9 cellular contexts compared by ENCODE assay signal in genomic region chr9:36928670-36929349, GRCh38.
DNase-seq lines count a peak whose midpoint lies in the region; ATAC-seq and TF ChIP-seq lines count a peak whose summit lies in the region.
"Had no signal": no experiment of that assay in that cellular context is flagged by ENCODE, and none has a peak within 500 bp of the region (broad histone marks: within the 10 kb centered on the region; RNA-seq: fewer than 3 reads in every experiment).

No MANE protein-coding gene starts in this region.

- H3K4me3 ChIP-seq in Karpas-422 (ENCODE audit: low read length): no peak overlapping the region
- H3K4me3 ChIP-seq: suprapubic skin had no signal

- POLR2A ChIA-PET in WTC11 (lab: Charles Lee): no interaction called here

- ATAC-seq in GM19463 (IDR thresholded peaks at IDR 0.05; ENCODE audit: unreplicated experiment): peak; percentile 72
- no peak for ATAC-seq in GM18519 (IDR thresholded peaks at IDR 0.05; ENCODE audit: low FRiP score, unreplicated experiment)
- no peak for ATAC-seq in WTC11

- no peak overlapping the region for H3K4me2 ChIP-seq in Karpas-422 (ENCODE audit: low read depth, low read length, poor library complexity, severe bottlenecking)

- no peaks in the 10 kb centered on the region for H3K9me2 ChIP-seq in Karpas-422 (replicated peaks; ENCODE audit: insufficient read depth, low read length)

- DNase-seq in AG20443 (ENCODE audit: low spot score) (peak; percentile 59), Karpas-422 (no peak), ecto neural progenitor cell (ENCODE audit: low spot score) (peak; percentile 4), DMS53 (lab: John Stamatoyannopoulos, UW) (no peak), NCI-H446 treated with DMSO at 0.1 percent for 48 hours (lab: John Stamatoyannopoulos, UW) (no peak), WTC11 (ENCODE audit: low spot score) (no peak)

- no peaks in the 10 kb centered on the region for H3K9me3 ChIP-seq in Karpas-422 (ENCODE audit: low read length)
- H3K9me3 ChIP-seq: suprapubic skin had no signal

- H3K79me2 ChIP-seq in Karpas-422 (ENCODE audit: low read length): peaks cover 83% of the 10 kb centered on the region

- no peak overlapping the region for H3K4me3 Mint-ChIP-seq in WTC11

- 0 out of 2 replicates have a peak, but pooled peaks cover 4% of the 10 kb centered on the region for H3K4me1 Mint-ChIP-seq in WTC11

- H3K27ac Mint-ChIP-seq in WTC11: no peak overlapping the region

- CTCF ChIA-PET in WTC11 (lab: Charles Lee): no interaction called here

- H3K36me3 ChIP-seq in Karpas-422 (ENCODE audit: insufficient read depth, low read length): peaks cover 56% of the 10 kb centered on the region
- H3K36me3 ChIP-seq: suprapubic skin had no signal

- TF ChIP-seq CTCF in WTC11 (IDR thresholded peaks at IDR 0.05): no peak

- H3K4me1 ChIP-seq in Karpas-422 (ENCODE audit: low read length): peaks cover 20% of the 10 kb centered on the region
- H3K4me1 ChIP-seq: suprapubic skin had no signal

- H4K20me1 ChIP-seq in Karpas-422 (ENCODE audit: insufficient read depth, low read depth, low read length): peaks cover 8% of the 10 kb centered on the region; the same call in 1 of the 2 replicates

- H3K27ac ChIP-seq in Karpas-422 (ENCODE audit: low read length): peak overlapping the region; percentile 12; the same call in 1 of the 2 replicates
- H3K27ac ChIP-seq: suprapubic skin had no signal

- H3K9ac ChIP-seq in Karpas-422 (ENCODE audit: low read length): no peak overlapping the region

- no peak overlapping the region for H2AFZ ChIP-seq in Karpas-422 (ENCODE audit: low read length)

- H3K9me3 Mint-ChIP-seq in WTC11: peaks cover 8% of the 10 kb centered on the region

- H3K36me3 Mint-ChIP-seq in WTC11: peaks cover 4% of the 10 kb centered on the region; the same call in 1 of the 2 replicates

- H3K27me3 Mint-ChIP-seq in WTC11 (ENCODE audit: low read depth): no peaks in the 10 kb centered on the region

- H3K27me3 ChIP-seq in Karpas-422 (ENCODE audit: low read length): no peaks in the 10 kb centered on the region
- H3K27me3 ChIP-seq: suprapubic skin had no signal

TF ChIP-seq in WTC11, 78 proteins besides CTCF, POLR2A, EP300 and RAD21:
- TF ChIP-seq FOXK1 (CRISPR knock-in tag; IDR thresholded peaks at IDR 0.05): no peak
- no peak for TF ChIP-seq CBFB (CRISPR knock-in tag; IDR thresholded peaks at IDR 0.05; ENCODE audit: low read depth)
- TF ChIP-seq, protein P1, sequence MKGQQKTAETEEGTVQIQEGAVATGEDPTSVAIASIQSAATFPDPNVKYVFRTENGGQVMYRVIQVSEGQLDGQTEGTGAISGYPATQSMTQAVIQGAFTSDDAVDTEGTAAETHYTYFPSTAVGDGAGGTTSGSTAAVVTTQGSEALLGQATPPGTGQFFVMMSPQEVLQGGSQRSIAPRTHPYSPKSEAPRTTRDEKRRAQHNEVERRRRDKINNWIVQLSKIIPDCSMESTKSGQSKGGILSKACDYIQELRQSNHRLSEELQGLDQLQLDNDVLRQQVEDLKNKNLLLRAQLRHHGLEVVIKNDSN (CRISPR knock-in tag; IDR thresholded peaks at IDR 0.05): no peak
- TF ChIP-seq, protein P2, sequence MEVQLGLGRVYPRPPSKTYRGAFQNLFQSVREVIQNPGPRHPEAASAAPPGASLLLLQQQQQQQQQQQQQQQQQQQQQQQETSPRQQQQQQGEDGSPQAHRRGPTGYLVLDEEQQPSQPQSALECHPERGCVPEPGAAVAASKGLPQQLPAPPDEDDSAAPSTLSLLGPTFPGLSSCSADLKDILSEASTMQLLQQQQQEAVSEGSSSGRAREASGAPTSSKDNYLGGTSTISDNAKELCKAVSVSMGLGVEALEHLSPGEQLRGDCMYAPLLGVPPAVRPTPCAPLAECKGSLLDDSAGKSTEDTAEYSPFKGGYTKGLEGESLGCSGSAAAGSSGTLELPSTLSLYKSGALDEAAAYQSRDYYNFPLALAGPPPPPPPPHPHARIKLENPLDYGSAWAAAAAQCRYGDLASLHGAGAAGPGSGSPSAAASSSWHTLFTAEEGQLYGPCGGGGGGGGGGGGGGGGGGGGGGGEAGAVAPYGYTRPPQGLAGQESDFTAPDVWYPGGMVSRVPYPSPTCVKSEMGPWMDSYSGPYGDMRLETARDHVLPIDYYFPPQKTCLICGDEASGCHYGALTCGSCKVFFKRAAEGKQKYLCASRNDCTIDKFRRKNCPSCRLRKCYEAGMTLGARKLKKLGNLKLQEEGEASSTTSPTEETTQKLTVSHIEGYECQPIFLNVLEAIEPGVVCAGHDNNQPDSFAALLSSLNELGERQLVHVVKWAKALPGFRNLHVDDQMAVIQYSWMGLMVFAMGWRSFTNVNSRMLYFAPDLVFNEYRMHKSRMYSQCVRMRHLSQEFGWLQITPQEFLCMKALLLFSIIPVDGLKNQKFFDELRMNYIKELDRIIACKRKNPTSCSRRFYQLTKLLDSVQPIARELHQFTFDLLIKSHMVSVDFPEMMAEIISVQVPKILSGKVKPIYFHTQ (CRISPR knock-in tag; IDR thresholded peaks at IDR 0.05): no peak
- no peak for TF ChIP-seq E2F5 (CRISPR knock-in tag; IDR thresholded peaks at IDR 0.05)
- TF ChIP-seq, protein P3, sequence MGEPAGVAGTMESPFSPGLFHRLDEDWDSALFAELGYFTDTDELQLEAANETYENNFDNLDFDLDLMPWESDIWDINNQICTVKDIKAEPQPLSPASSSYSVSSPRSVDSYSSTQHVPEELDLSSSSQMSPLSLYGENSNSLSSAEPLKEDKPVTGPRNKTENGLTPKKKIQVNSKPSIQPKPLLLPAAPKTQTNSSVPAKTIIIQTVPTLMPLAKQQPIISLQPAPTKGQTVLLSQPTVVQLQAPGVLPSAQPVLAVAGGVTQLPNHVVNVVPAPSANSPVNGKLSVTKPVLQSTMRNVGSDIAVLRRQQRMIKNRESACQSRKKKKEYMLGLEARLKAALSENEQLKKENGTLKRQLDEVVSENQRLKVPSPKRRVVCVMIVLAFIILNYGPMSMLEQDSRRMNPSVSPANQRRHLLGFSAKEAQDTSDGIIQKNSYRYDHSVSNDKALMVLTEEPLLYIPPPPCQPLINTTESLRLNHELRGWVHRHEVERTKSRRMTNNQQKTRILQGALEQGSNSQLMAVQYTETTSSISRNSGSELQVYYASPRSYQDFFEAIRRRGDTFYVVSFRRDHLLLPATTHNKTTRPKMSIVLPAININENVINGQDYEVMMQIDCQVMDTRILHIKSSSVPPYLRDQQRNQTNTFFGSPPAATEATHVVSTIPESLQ (CRISPR knock-in tag; IDR thresholded peaks at IDR 0.05): no peak
- no peak for TF ChIP-seq EMX1 (CRISPR knock-in tag; IDR thresholded peaks at IDR 0.05)
- TF ChIP-seq ZNF138 (CRISPR knock-in tag; conservative IDR thresholded peaks at IDR 0.05): no peak
- TF ChIP-seq OVOL2 (CRISPR knock-in tag; IDR thresholded peaks at IDR 0.05; ENCODE audit: borderline replicate concordance): no peak
- no peak for TF ChIP-seq ZNF396 (CRISPR knock-in tag; IDR thresholded peaks at IDR 0.05; ENCODE audit: borderline replicate concordance)

Comparison
In these comparisons a context has a peak if more than half of its experiments do, and no peak if none do; other contexts are left out.
1. DNase-seq: peak in AG20443 (single experiment) and ecto neural progenitor cell (single experiment); none in Karpas-422 (single experiment), DMS53 (single experiment), NCI-H446 treated with DMSO at 0.1 percent for 48 hours (single experiment) and WTC11 (single experiment).